In genomic region chr10:4704034-4704545, GRCh38 we compare ENCODE assay signal across 12 cellular contexts.
DNase-seq lines count a peak whose midpoint lies in the region; ATAC-seq and TF ChIP-seq lines count a peak whose summit lies in the region.
"Had no signal": no experiment of that assay in that cellular context is flagged by ENCODE, and none has a peak within 500 bp of the region (broad histone marks: within the 10 kb centered on the region; RNA-seq: fewer than 3 reads in every experiment).

No MANE protein-coding gene starts in this region.

- no peak overlapping the region for H2BK5ac ChIP-seq in mesenchymal stem cell (ENCODE audit: low read depth, low read length, poor library complexity, severe bottlenecking)

- CTCF ChIA-PET in activated CD4-positive, alpha-beta T cell treated with anti-CD3 and anti-CD28 coated beads, Interleukin-2, amount 10 ng/mL, durations not matched to agents 7 days and 5 days (lab: Charles Lee): interaction anchor here (1.0 to 1.2 kb wide), 2 partner anchors 8 to 14 kb away, joined by 3 to 4 read pairs; no protein-coding TSS in a partner anchor

- no peak overlapping the region for H3K27ac ChIP-seq in BLaER1
- H3K27ac ChIP-seq in MM.1S (ENCODE audit: low read length): no peak overlapping the region
- peak overlapping the region; percentile 37 for H3K27ac ChIP-seq in colonic mucosa
- peak overlapping the region; percentile 61 for H3K27ac ChIP-seq in mesenchymal stem cell (ENCODE audit: low read length, poor library complexity, severe bottlenecking)
- no peak overlapping the region for H3K27ac ChIP-seq in caudate nucleus (ENCODE audit: low read depth, low read length)

- H4K20me1 ChIP-seq in BLaER1: no peaks in the 10 kb centered on the region
- no peaks in the 10 kb centered on the region for H4K20me1 ChIP-seq in MM.1S (ENCODE audit: insufficient read depth, low read length)

- H3K9ac ChIP-seq in BLaER1: no peak overlapping the region
- H3K9ac ChIP-seq in MM.1S (ENCODE audit: low read length): no peak overlapping the region
- H3K9ac ChIP-seq in colonic mucosa (ENCODE audit: low read depth in 2 of 2, low read length in 2 of 2): no peak overlapping the region
- H3K9ac ChIP-seq in mesenchymal stem cell (ENCODE audit: low read length): peak overlapping the region; percentile 72

- H2BK120ac ChIP-seq in mesenchymal stem cell (ENCODE audit: low read depth, low read length): no peak overlapping the region

- H3K4me2 ChIP-seq in BLaER1: peak overlapping the region; percentile 12
- no peak overlapping the region for H3K4me2 ChIP-seq in MM.1S (ENCODE audit: low read depth, low read length)
- no peak overlapping the region for H3K4me2 ChIP-seq in mesenchymal stem cell (ENCODE audit: low read length, poor library complexity, severe bottlenecking)

- no peak overlapping the region for H3K4me3 Mint-ChIP-seq in activated CD4-positive, alpha-beta T cell treated with anti-CD3 and anti-CD28 coated beads, Interleukin-2, amount 10 ng/mL, durations not matched to agents 7 days and 5 days
- H3K4me3 Mint-ChIP-seq: effector memory CD8-positive, alpha-beta T cell; WTC11 had no signal

- H3K9me3 Mint-ChIP-seq in activated CD4-positive, alpha-beta T cell treated with anti-CD3 and anti-CD28 coated beads, Interleukin-2, amount 10 ng/mL, durations not matched to agents 7 days and 5 days: no peaks in the 10 kb centered on the region
- H3K9me3 Mint-ChIP-seq: effector memory CD8-positive, alpha-beta T cell had no signal

- H3K36me3 Mint-ChIP-seq in activated CD4-positive, alpha-beta T cell treated with anti-CD3 and anti-CD28 coated beads, Interleukin-2, amount 10 ng/mL, durations not matched to agents 7 days and 5 days (ENCODE audit: low read depth): no peaks in the 10 kb centered on the region
- H3K36me3 Mint-ChIP-seq: WTC11 had no signal

- H3F3A ChIP-seq in MM.1S (ENCODE audit: insufficient read depth, low read length): no peaks in the 10 kb centered on the region

- H3K36me3 ChIP-seq in BLaER1: no peaks in the 10 kb centered on the region
- H3K36me3 ChIP-seq in MM.1S (replicated peaks; ENCODE audit: insufficient read depth, low read length): no peaks in the 10 kb centered on the region
- H3K36me3 ChIP-seq in colonic mucosa: no peaks in the 10 kb centered on the region
- H3K36me3 ChIP-seq in mesenchymal stem cell (ENCODE audit: control insufficient read depth in 1 of 2, insufficient read depth in 2 of 2, low read depth in 1 of 2, low read length in 2 of 2): no peaks in the 10 kb centered on the region

- H3K9me3 ChIP-seq in BLaER1 (no peaks in the 10 kb centered on the region), MM.1S (replicated peaks; ENCODE audit: insufficient read depth, low read length) (no peaks in the 10 kb centered on the region), colonic mucosa (no peaks in the 10 kb centered on the region), mesenchymal stem cell (ENCODE audit: control insufficient read depth, low read length) (no peaks in the 10 kb centered on the region)

- DNase-seq in MM.1S (peak; percentile 34), colonic mucosa (no peak), mesenchymal stem cell (peak; percentile 84), NOMO-1 (lab: John Stamatoyannopoulos, UW; ENCODE audit: unreplicated experiment in 2 of 2) (no peak), caudate nucleus (lab: John Stamatoyannopoulos, UW) (no peak)
- DNase-seq in activated CD4-positive, alpha-beta T cell treated with anti-CD3 and anti-CD28 coated beads, Interleukin-2, amount 10 ng/mL, durations not matched to agents 7 days and 5 days: no peak
- DNase-seq: effector memory CD8-positive, alpha-beta T cell; H7; retina had no signal

- no peak overlapping the region for H4K91ac ChIP-seq in mesenchymal stem cell (ENCODE audit: low read length)

- ATAC-seq in HG03139 (IDR thresholded peaks at IDR 0.05; ENCODE audit: unreplicated experiment): no peak
- ATAC-seq: effector memory CD8-positive, alpha-beta T cell; WTC11 had no signal

- H3K9me2 ChIP-seq in MM.1S (replicated peaks; ENCODE audit: insufficient read depth, low read length): no peaks in the 10 kb centered on the region

- WGBS in mesenchymal stem cell: 0% methylated on average over 2 of the region's 2 CpGs

- peak overlapping the region; percentile 34 to 75 for H3K18ac ChIP-seq in mesenchymal stem cell (ENCODE audit: low read depth in 1 of 2, low read length in 2 of 2)

- peaks cover 14% of the 10 kb centered on the region for H3K27me3 Mint-ChIP-seq in activated CD4-positive, alpha-beta T cell treated with anti-CD3 and anti-CD28 coated beads, Interleukin-2, amount 10 ng/mL, durations not matched to agents 7 days and 5 days

- H3K27ac Mint-ChIP-seq in activated CD4-positive, alpha-beta T cell treated with anti-CD3 and anti-CD28 coated beads, Interleukin-2, amount 10 ng/mL, durations not matched to agents 7 days and 5 days: no peak overlapping the region
- H3K27ac Mint-ChIP-seq: effector memory CD8-positive, alpha-beta T cell; WTC11 had no signal

- H2AK5ac ChIP-seq in mesenchymal stem cell (ENCODE audit: low read length, severe bottlenecking): no peak overlapping the region

- no peak overlapping the region for H2BK15ac ChIP-seq in mesenchymal stem cell (ENCODE audit: low read depth, poor library complexity, severe bottlenecking)

- H3K79me1 ChIP-seq in mesenchymal stem cell (replicated peaks; ENCODE audit: low read length, poor library complexity, severe bottlenecking): no peaks in the 10 kb centered on the region

- H3K4me3 ChIP-seq in BLaER1: no peak overlapping the region
- H3K4me3 ChIP-seq in MM.1S (ENCODE audit: low read length): no peak overlapping the region
- H3K4me3 ChIP-seq in colonic mucosa: no peak overlapping the region
- no peak overlapping the region for H3K4me3 ChIP-seq in mesenchymal stem cell (ENCODE audit: insufficient read depth in 1 of 2, low read depth in 1 of 2, low read length in 2 of 2)

- H3K79me2 ChIP-seq in MM.1S (ENCODE audit: low read length): no peaks in the 10 kb centered on the region

- H3K27me3 ChIP-seq in BLaER1 (no peaks in the 10 kb centered on the region), MM.1S (replicated peaks; ENCODE audit: insufficient read depth, low read length) (no peaks in the 10 kb centered on the region), colonic mucosa (no peaks in the 10 kb centered on the region), mesenchymal stem cell (ENCODE audit: control insufficient read depth in 1 of 2, insufficient read depth in 1 of 2, low read length in 2 of 2) (no peaks in the 10 kb centered on the region)

- peak overlapping the region; percentile 80 for H4K8ac ChIP-seq in mesenchymal stem cell (ENCODE audit: low read length)

- TF ChIP-seq CTCF in MM.1S (IDR thresholded peaks at IDR 0.05; ENCODE audit: low read length) (no peak), colonic mucosa (IDR thresholded peaks at IDR 0.05) (no peak)

- H2BK12ac ChIP-seq in mesenchymal stem cell (ENCODE audit: low read length in 2 of 2): peak overlapping the region in 1 of 2 experiments; percentile 63

- H3K4me1 Mint-ChIP-seq in activated CD4-positive, alpha-beta T cell treated with anti-CD3 and anti-CD28 coated beads, Interleukin-2, amount 10 ng/mL, durations not matched to agents 7 days and 5 days: no peaks in the 10 kb centered on the region

- H3K14ac ChIP-seq in mesenchymal stem cell (ENCODE audit: low read length in 2 of 2): no peak overlapping the region

- POLR2A ChIA-PET in activated CD4-positive, alpha-beta T cell treated with anti-CD3 and anti-CD28 coated beads, Interleukin-2, amount 10 ng/mL, durations not matched to agents 7 days and 5 days (lab: Charles Lee): no interaction called here

- intact Hi-C loops in colonic mucosa (cut with DNase I): no loop called here

- no peak overlapping the region for H3K23ac ChIP-seq in mesenchymal stem cell (ENCODE audit: low read length in 2 of 2)

- H3K4ac ChIP-seq in mesenchymal stem cell (ENCODE audit: low read depth in 1 of 2, low read length in 2 of 2): no peak overlapping the region

- H3K4me1 ChIP-seq in BLaER1 (peaks cover 12% of the 10 kb centered on the region), MM.1S (ENCODE audit: low read length) (no peaks in the 10 kb centered on the region), colonic mucosa (no peaks in the 10 kb centered on the region), mesenchymal stem cell (ENCODE audit: control insufficient read depth, insufficient read depth, low read depth, low read length) (no peaks in the 10 kb centered on the region)

- H2AFZ ChIP-seq in MM.1S (ENCODE audit: low read length) (no peak overlapping the region), mesenchymal stem cell (ENCODE audit: low read depth, low read length) (peak overlapping the region; percentile 63)

Comparison
In these comparisons a context has a peak if more than half of its experiments do, and no peak if none do; other contexts are left out.
1. H3K27ac ChIP-seq: peak in colonic mucosa (single experiment) and mesenchymal stem cell (single experiment); none in BLaER1 (single experiment), MM.1S (single experiment) and caudate nucleus (single experiment).
2. DNase-seq: peak in MM.1S (single experiment) and mesenchymal stem cell (single experiment); none in colonic mucosa (single experiment), NOMO-1 (0 of 2), caudate nucleus (0 of 61) and activated CD4-positive, alpha-beta T cell treated with anti-CD3 and anti-CD28 coated beads, Interleukin-2, amount 10 ng/mL, durations not matched to agents 7 days and 5 days (single experiment).